In the genomic region with DNA sequence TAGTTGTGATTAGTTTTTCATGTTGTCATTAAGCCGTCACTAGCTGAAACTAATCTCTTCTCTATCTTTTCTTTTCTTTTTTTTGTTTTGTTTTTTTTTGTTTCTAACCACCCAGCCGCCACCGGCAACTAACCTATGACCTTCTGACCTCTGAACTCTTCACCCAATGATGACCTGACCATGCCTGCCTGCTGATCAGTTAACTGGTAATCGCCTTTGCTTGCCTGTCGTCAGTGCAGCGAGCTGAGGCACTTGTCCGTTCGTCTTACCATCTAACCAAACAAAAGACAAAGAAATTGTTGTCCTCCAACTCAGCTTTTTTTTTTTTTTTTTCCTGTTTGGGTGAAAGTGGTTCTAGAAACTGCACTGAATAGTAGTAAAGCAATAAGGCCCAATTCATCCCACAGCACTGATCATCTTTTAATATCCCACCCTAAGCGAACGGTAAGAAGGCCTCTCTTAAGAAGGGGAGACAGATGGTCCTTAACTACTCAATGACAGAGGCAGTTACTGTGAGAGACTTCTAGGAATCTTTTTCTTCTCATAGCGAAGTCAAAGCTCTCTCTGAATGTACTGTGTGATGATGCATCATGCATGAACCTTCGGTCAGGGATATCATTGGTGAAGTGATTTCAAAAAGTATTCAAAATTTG, we compare ENCODE assay signal across 26 cellular contexts.
A peak's percentile ranks its signal among the peaks of the same experiment; 100 is the strongest.
DNase-seq lines count a peak whose midpoint lies in the region; ATAC-seq, FAIRE-seq and TF ChIP-seq lines count a peak whose summit lies in the region.
"Had no signal": no experiment of that assay in that cellular context is flagged by ENCODE, and none has a peak within 500 bp of the region (broad histone marks: within the 10 kb centered on the region; RNA-seq: fewer than 3 reads in every experiment).

No MANE protein-coding gene starts in this region.

- no peaks in the 10 kb centered on the region for H3K9me3 ChIP-seq in HepG2 (ENCODE audit: low read length)
- H3K9me3 ChIP-seq: HAP-1, testis had no signal

- FAIRE-seq in HepG2 (lab: Jason Lieb, UNC) = no peak
- FAIRE-seq: GM12892, keratinocyte, TTC549 had no signal

- TF ChIP-seq CTCF in HepG2 (CRISPR knock-in tag; IDR thresholded peaks at IDR 0.05) = no peak

- TF ChIP-seq EP300 in HepG2 (IDR thresholded peaks at IDR 0.05; ENCODE audit: low read depth in 2 of 2, low read length in 2 of 2) = no peak
- no peak for TF ChIP-seq EP300 in HepG2 (CRISPR knock-in tag; IDR thresholded peaks at IDR 0.05; ENCODE audit: borderline replicate concordance)

- no peaks in the 10 kb centered on the region for H3K4me1 ChIP-seq in HepG2 (ENCODE audit: insufficient read depth, low read length)
- H3K4me1 ChIP-seq: HAP-1 had no signal

- H3K27ac ChIP-seq in caudate nucleus (ENCODE audit: low read depth, low read length) = peak overlapping the region; percentile 27
- H3K27ac ChIP-seq in HepG2 (ENCODE audit: extremely low read length, insufficient read depth, low read length) = no peak overlapping the region
- peak overlapping the region; percentile 72 for H3K27ac ChIP-seq in temporal lobe (ENCODE audit: low read depth, low read length)
- H3K27ac ChIP-seq: C4-2B, RWPE1, testis had no signal

- no peaks in the 10 kb centered on the region for H3K27me3 ChIP-seq in HepG2 (ENCODE audit: control insufficient read depth in 1 of 2, insufficient read depth in 2 of 2, low read length in 2 of 2)
- H3K27me3 ChIP-seq: testis had no signal

- in situ Hi-C loops in HepG2 (cut with HindIII; ENCODE audit: extremely low pct_ligation_motif_present, low pct_unique_long_range_greater_than_20kb) = no loop called here

- H3K36me3 ChIP-seq in HepG2 (replicated peaks in 1 of 2; ENCODE audit: control insufficient read depth in 1 of 2, insufficient read depth in 2 of 2, low read length in 2 of 2) = peaks cover 4 to 22% of the 10 kb centered on the region in 2 experiments; a peak in 4 of 5 replicates

- no peak overlapping the region for H3K9ac ChIP-seq in HepG2 (ENCODE audit: insufficient read depth, low read depth, low read length)

- TF ChIP-seq RAD21 in HepG2 (CRISPR knock-in tag; IDR thresholded peaks at IDR 0.05) = no peak

- DNase-seq in left ventricle myocardium superior = no peak
- no peak for DNase-seq in cardiac septum (ENCODE audit: low spot score)
- DNase-seq in caudate nucleus (lab: John Stamatoyannopoulos, UW) = no peak
- DNase-seq in HepG2 (ENCODE audit: low spot score) = no peak
- DNase-seq in AG08395 (ENCODE audit: low spot score) = no peak
- no peak for DNase-seq in C1 segment of cervical spinal cord (lab: John Stamatoyannopoulos, UW)
- no peak for DNase-seq in UCSD-AML1 (lab: John Stamatoyannopoulos, UW; ENCODE audit: unreplicated experiment)
- DNase-seq: activated CD4-positive, alpha-beta T cell treated with anti-CD3 and anti-CD28 coated beads, Interleukin-2, amount 10 ng/mL, durations not matched to agents 24 days and 14 days; activated CD8-positive, alpha-beta memory T cell treated with anti-CD3 and anti-CD28 coated beads, Interleukin-2, amount 50 U/mL, for 48 hours; activated gamma-delta T cell; cerebellar nuclear complex; DMS153; effector memory CD8-positive, alpha-beta T cell; NCI-H1092; NCI-H2029; NCI-H510A; SW 1271; testis had no signal

- BruUV-seq in HepG2 (replicated peaks; lab: Mats Ljungman, UMichigan) = no TSS peak

- intact Hi-C loops in left ventricle myocardium superior (cut with micrococcal nuclease) = no loop called here
- intact Hi-C loops in cardiac septum (cut with DNase I) = no loop called here
- intact Hi-C loops in HepG2 (cut with micrococcal nuclease; ENCODE audit: unreplicated experiment) = no loop called here

- ATAC-seq in left ventricle myocardium superior (peak; percentile 10), HepG2 (no peak)
- ATAC-seq: effector memory CD8-positive, alpha-beta T cell; natural killer cell treated with Interleukin-12 subunit alpha and Interleukin-12 subunit beta and Interleukin-15 and Interleukin-18, amount 100 ng/mL, for 72 hours had no signal

- no peak overlapping the region for H2AFZ ChIP-seq in HepG2 (ENCODE audit: low read length)

- H3K79me2 ChIP-seq in HepG2 (ENCODE audit: insufficient read depth, low read length) = no peaks in the 10 kb centered on the region

- 96% methylated on average over 12 of the region's 12 CpGs for WGBS in HepG2 (ENCODE audit: low lambda C conversion rate)

- H3K4me3 ChIP-seq in HepG2 (replicated peaks in 1 of 3; ENCODE audit: insufficient read depth in 1 of 3, low read depth in 2 of 3, low read length in 3 of 3) = no peak overlapping the region
- H3K4me3 ChIP-seq: HAP-1, testis had no signal

- CTCF ChIA-PET in HepG2 (lab: Yijun Ruan, JAX; ENCODE audit: low intra/inter-chr PET ratio, low total read pairs) = no interaction called here

- no peak overlapping the region for H3K4me2 ChIP-seq in HepG2 (ENCODE audit: low read depth, low read length)

- TF ChIP-seq POLR2A in HepG2 (IDR thresholded peaks at IDR 0.05; ENCODE audit: insufficient read depth in 1 of 2, low read depth in 2 of 2, low read length in 2 of 2) = no peak

- POLR2A ChIA-PET in HepG2 (lab: Yijun Ruan, JAX) = no interaction called here

- H4K20me1 ChIP-seq in HepG2 (ENCODE audit: insufficient read depth, low read length) = no peaks in the 10 kb centered on the region

TF ChIP-seq in HepG2, 621 proteins besides CTCF, POLR2A, EP300 and RAD21:
- TF ChIP-seq RBM22 (optimal IDR thresholded peaks at IDR 0.05; ENCODE audit: low read length) = peak; percentile 90
- TF ChIP-seq HMGA1 (CRISPR knock-in tag; conservative IDR thresholded peaks at IDR 0.05) = no peak
- TF ChIP-seq NR2F6 (IDR thresholded peaks at IDR 0.05) = peak; percentile 43; the same call in 1 of the 2 replicates
- TF ChIP-seq NR2F6 (CRISPR knock-in tag; IDR thresholded peaks at IDR 0.05) = 0 out of 2 replicates have a peak, but pooled peaks have one; percentile 15
- TF ChIP-seq ZNF816 (CRISPR knock-in tag; IDR thresholded peaks at IDR 0.05; ENCODE audit: borderline replicate concordance) = no peak
- TF ChIP-seq BRCA1 (CRISPR knock-in tag; IDR thresholded peaks at IDR 0.05) = no peak
- 0 out of 2 replicates have a peak, but pooled peaks have one; percentile 34 for TF ChIP-seq SETDB1 (CRISPR knock-in tag; IDR thresholded peaks at IDR 0.05; ENCODE audit: borderline replicate concordance)
- no peak for TF ChIP-seq TAF1 (CRISPR knock-in tag; IDR thresholded peaks at IDR 0.05)
- TF ChIP-seq NR2C2 (CRISPR knock-in tag; IDR thresholded peaks at IDR 0.05; ENCODE audit: borderline replicate concordance) = peak; percentile 79
